ENCODE assay signal across 18 cellular contexts in genomic region chr17:76237859-76238313, GRCh38. TPM values are rescaled to one million over a fixed set of nuclear protein-coding genes. Genes with fewer than 3 reads are reported as not detected.
DNase-seq lines count a peak whose midpoint lies in the region; ATAC-seq, FAIRE-seq and TF ChIP-seq lines count a peak whose summit lies in the region.
"Had no signal": no experiment of that assay in that cellular context is flagged by ENCODE, and none has a peak within 500 bp of the region (broad histone marks: within the 10 kb centered on the region; RNA-seq: fewer than 3 reads in every experiment).

No MANE protein-coding gene starts in this region.

- no peak for TF ChIP-seq CTCF in CD4-positive, alpha-beta T cell (IDR thresholded peaks at IDR 0.05)
- TF ChIP-seq CTCF in mucosa of descending colon (IDR thresholded peaks at IDR 0.05) (no peak), upper lobe of left lung (IDR thresholded peaks at IDR 0.05) (no peak), esophagus squamous epithelium (IDR thresholded peaks at IDR 0.05) (no peak)

- peaks cover 4% of the 10 kb centered on the region for H3K36me3 Mint-ChIP-seq in CD4-positive, alpha-beta T cell (ENCODE audit: low read depth)
- H3K36me3 Mint-ChIP-seq in activated naive CD8-positive, alpha-beta T cell treated with anti-CD3 and anti-CD28 coated beads for 36 hours, result peaks cover 29% of the 10 kb centered on the region

- DNase-seq in CD4-positive, alpha-beta T cell, result no peak
- DNase-seq in GM19239 (ENCODE audit: insufficient read length, low spot score) (no peak), mucosa of descending colon (no peak), upper lobe of left lung (no peak), OCI-M1 (lab: John Stamatoyannopoulos, UW) (no peak), esophagus squamous epithelium (lab: John Stamatoyannopoulos, UW) (no peak)
- DNase-seq in activated naive CD8-positive, alpha-beta T cell treated with anti-CD3 and anti-CD28 coated beads for 36 hours, result no peak
- DNase-seq: body of pancreas, EL, KBM-7, NCI-H187 treated with DMSO at 0.1 percent for 48 hours, NCI-H526 treated with DMSO at 0.1 percent for 48 hours, right cardiac atrium, stomach had no signal

- FAIRE-seq in GM19239 (lab: Jason Lieb, UNC), result peak; percentile 21
- FAIRE-seq: kidney, TTC549 had no signal

- WGBS in upper lobe of left lung, 2 donors, result 81 to 88% methylated on average over 7 of the region's 7 CpGs
- 31 to 51% methylated on average over 4 to 7 of the region's 7 CpGs for WGBS in esophagus squamous epithelium, 2 donors

- no peaks in the 10 kb centered on the region for H3K27me3 ChIP-seq in CD4-positive, alpha-beta T cell (ENCODE audit: control insufficient read depth, insufficient read depth, low read length)
- peaks cover 0 to 5% (median 0%) of the 10 kb centered on the region in 4 donors for H3K27me3 ChIP-seq in upper lobe of left lung
- peaks cover 0 to 45% (median 2%) of the 10 kb centered on the region in 4 donors for H3K27me3 ChIP-seq in esophagus squamous epithelium
- H3K27me3 ChIP-seq: body of pancreas had no signal

- no peak overlapping the region for H3K4me3 ChIP-seq in mucosa of descending colon
- no peak overlapping the region for H3K4me3 ChIP-seq in upper lobe of left lung
- no peak overlapping the region for H3K4me3 ChIP-seq in esophagus squamous epithelium
- H3K4me3 ChIP-seq: body of pancreas, stomach had no signal

- peaks cover 9% of the 10 kb centered on the region for H3K4me1 ChIP-seq in mucosa of descending colon (ENCODE audit: low read depth)
- H3K4me1 ChIP-seq in upper lobe of left lung, result peaks cover 14 to 21% (median 18%) of the 10 kb centered on the region in 4 donors
- H3K4me1 ChIP-seq in esophagus squamous epithelium, result peaks cover 9 to 26% (median 18%) of the 10 kb centered on the region in 3 donors

- H3K9me3 ChIP-seq in CD4-positive, alpha-beta T cell (ENCODE audit: control insufficient read depth, low read length), result no peaks in the 10 kb centered on the region
- H3K9me3 ChIP-seq in mucosa of descending colon (no peaks in the 10 kb centered on the region), upper lobe of left lung (no peaks in the 10 kb centered on the region), esophagus squamous epithelium (no peaks in the 10 kb centered on the region)
- H3K9me3 ChIP-seq: body of pancreas, stomach had no signal

- H3K36me3 ChIP-seq in mucosa of descending colon (ENCODE audit: low read depth), result no peaks in the 10 kb centered on the region
- H3K36me3 ChIP-seq in upper lobe of left lung, result no peaks in the 10 kb centered on the region
- H3K36me3 ChIP-seq in esophagus squamous epithelium, result no peaks in the 10 kb centered on the region
- H3K36me3 ChIP-seq: stomach had no signal

- peaks cover 46% of the 10 kb centered on the region for H3K4me1 Mint-ChIP-seq in CD4-positive, alpha-beta T cell (ENCODE audit: low read depth)
- peaks cover 55% of the 10 kb centered on the region for H3K4me1 Mint-ChIP-seq in activated naive CD8-positive, alpha-beta T cell treated with anti-CD3 and anti-CD28 coated beads for 36 hours

- H3K27ac ChIP-seq in CD4-positive, alpha-beta T cell (ENCODE audit: low read depth, low read length), result no peak overlapping the region
- H3K27ac ChIP-seq in upper lobe of left lung (no peak overlapping the region), esophagus squamous epithelium (no peak overlapping the region)
- H3K27ac ChIP-seq: body of pancreas, stomach had no signal

- peak overlapping the region; percentile 72 for H3K27ac Mint-ChIP-seq in CD4-positive, alpha-beta T cell
- no peak overlapping the region for H3K27ac Mint-ChIP-seq in activated naive CD8-positive, alpha-beta T cell treated with anti-CD3 and anti-CD28 coated beads for 36 hours
- H3K27ac Mint-ChIP-seq: endodermal cell had no signal

- H3K4me3 Mint-ChIP-seq in CD4-positive, alpha-beta T cell, result peak overlapping the region; percentile 87
- H3K4me3 Mint-ChIP-seq in activated naive CD8-positive, alpha-beta T cell treated with anti-CD3 and anti-CD28 coated beads for 36 hours, result peak overlapping the region; percentile 82
- H3K4me3 Mint-ChIP-seq: endodermal cell had no signal

- TF ChIP-seq POLR2A in upper lobe of left lung (IDR thresholded peaks at IDR 0.05) (no peak), esophagus squamous epithelium (IDR thresholded peaks at IDR 0.05) (no peak)

- CTCF ChIA-PET in CD4-positive, alpha-beta T cell (lab: Charles Lee), result interaction anchor here (0.6 to 2.4 kb wide), 4 partner anchors 42 to 251 kb away, joined by 3 to 14 read pairs (median 7); no protein-coding TSS in a partner anchor

- POLR2A ChIA-PET in CD4-positive, alpha-beta T cell (lab: Charles Lee), result interaction anchor here (0.8 to 18.7 kb wide), 9 partner anchors 14 to 117 kb away, joined by 3 to 394 read pairs (median 6); partner anchors contain the start of gene UBALD2

- intact Hi-C loops in CD4-positive, alpha-beta T cell (cut with DNase I, micrococcal nuclease), result loop anchor here in 1 of 2 experiments (5.0 kb wide), 1 partner anchor 41 kb away; no protein-coding TSS in a partner anchor
- intact Hi-C loops in mucosa of descending colon (cut with DNase I, micrococcal nuclease), result no loop called here
- intact Hi-C loops in esophagus squamous epithelium (cut with DNase I), result no loop called here

- no peaks in the 10 kb centered on the region for H3K9me3 Mint-ChIP-seq in CD4-positive, alpha-beta T cell
- peaks cover 3% of the 10 kb centered on the region for H3K9me3 Mint-ChIP-seq in activated naive CD8-positive, alpha-beta T cell treated with anti-CD3 and anti-CD28 coated beads for 36 hours
- H3K9me3 Mint-ChIP-seq: endodermal cell had no signal

- no peak for ATAC-seq in CD4-positive, alpha-beta T cell (ENCODE audit: poor library complexity)
- ATAC-seq in mucosa of descending colon (peak; percentile 75), upper lobe of left lung (ENCODE audit: low FRiP score in 2 of 2) (no peak), GM21529 (IDR thresholded peaks at IDR 0.05; ENCODE audit: unreplicated experiment) (no peak)
- ATAC-seq: body of pancreas, right cardiac atrium had no signal

- no peak for TF ChIP-seq EP300 in upper lobe of left lung (IDR thresholded peaks at IDR 0.05)

- H3K27me3 Mint-ChIP-seq in CD4-positive, alpha-beta T cell, result no peaks in the 10 kb centered on the region
- no peaks in the 10 kb centered on the region for H3K27me3 Mint-ChIP-seq in activated naive CD8-positive, alpha-beta T cell treated with anti-CD3 and anti-CD28 coated beads for 36 hours

RNA-seq across cellular contexts. Expression of gene RNF157, which starts 2.4 kb away (rescaled TPM):
- total RNA-seq in CD4-positive, alpha-beta T cell, result 10 to 100 TPM; 18.5 to 21.1 TPM
- total RNA-seq in activated naive CD8-positive, alpha-beta T cell treated with anti-CD3 and anti-CD28 coated beads for 36 hours, result 10 to 100 TPM; 30.4 to 34.7 TPM
- total RNA-seq in mucosa of descending colon (10 to 100 TPM; 11.6 to 45.8 (median 17.5) TPM), upper lobe of left lung (10 to 100 TPM in 1 of 6 donors, 1 to 10 TPM in 5; 1.1 to 14.7 (median 2.5) TPM), esophagus squamous epithelium (1 to 10 TPM in 1 of 4 donors, under 1 TPM in 3; 0.11 to 3.4 (median 0.26) TPM)

RNA-seq across cellular contexts. Expression of gene UBALD2, which starts 27.3 kb away (rescaled TPM):
- total RNA-seq in CD4-positive, alpha-beta T cell, result 100 to 1,000 TPM; 253 to 265 TPM
- total RNA-seq in activated naive CD8-positive, alpha-beta T cell treated with anti-CD3 and anti-CD28 coated beads for 36 hours, result 100 to 1,000 TPM; 262 to 268 TPM
- total RNA-seq in mucosa of descending colon (100 to 1,000 TPM in 1 of 3 donors, 10 to 100 TPM in 2; 46.6 to 132 (median 99.1) TPM), upper lobe of left lung (10 to 100 TPM in 5 of 6 donors, 1 to 10 TPM in 1; 8.4 to 74.9 (median 26.8) TPM), esophagus squamous epithelium (10 to 100 TPM in 3 of 4 donors, 1 to 10 TPM in 1; 7.9 to 27.2 (median 13.6) TPM)
